In genomic region chr6:170286934-170287265, GRCh38 we compare ENCODE assay signal across 18 cellular contexts. TPM values are rescaled to one million over a fixed set of nuclear protein-coding genes. Genes with fewer than 3 reads are reported as not detected.
A peak's percentile ranks its signal among the peaks of the same experiment; 100 is the strongest.
DNase-seq lines count a peak whose midpoint lies in the region; ATAC-seq and TF ChIP-seq lines count a peak whose summit lies in the region.
"Had no signal": no experiment of that assay in that cellular context is flagged by ENCODE, and none has a peak within 500 bp of the region (broad histone marks: within the 10 kb centered on the region; RNA-seq: fewer than 3 reads in every experiment).

No MANE protein-coding gene starts in this region.

- H3K4me3 ChIP-seq in right cardiac atrium (ENCODE audit: low read length): no peak overlapping the region
- H3K4me3 ChIP-seq in effector memory CD4-positive, alpha-beta T cell (ENCODE audit: insufficient read depth, low read depth, low read length, poor library complexity, severe bottlenecking): no peak overlapping the region
- H3K4me3 ChIP-seq: HAP-1 had no signal

- peaks cover 30% of the 10 kb centered on the region for H3K4me1 Mint-ChIP-seq in progenitor cell of endocrine pancreas (ENCODE audit: low read depth)

- H3K36me3 ChIP-seq in effector memory CD4-positive, alpha-beta T cell (ENCODE audit: control insufficient read depth, insufficient read depth, low read length): no peaks in the 10 kb centered on the region
- H3K36me3 ChIP-seq: HAP-1 had no signal

- peaks cover 42% of the 10 kb centered on the region for H3K36me3 Mint-ChIP-seq in progenitor cell of endocrine pancreas (ENCODE audit: insufficient read depth)

- peak overlapping the region; percentile 62 for H3K27ac ChIP-seq in right cardiac atrium (ENCODE audit: low read length)
- H3K27ac ChIP-seq in effector memory CD4-positive, alpha-beta T cell (ENCODE audit: insufficient read depth, low read length, poor library complexity, severe bottlenecking): no peak overlapping the region
- H3K27ac ChIP-seq: HL-60 had no signal

- ATAC-seq in Right ventricle myocardium inferior (peak; percentile 48), right cardiac atrium (peak; percentile 6 to 15), HG03097 (IDR thresholded peaks at IDR 0.05; ENCODE audit: low FRiP score, unreplicated experiment) (no peak)
- ATAC-seq: esophagus mucosa had no signal

- DNase-seq in Right ventricle myocardium inferior (ENCODE audit: missing footprints): no peak
- no peak for DNase-seq in cardiac septum (ENCODE audit: low spot score)
- no peak for DNase-seq in right cardiac atrium
- no peak for DNase-seq in progenitor cell of endocrine pancreas (ENCODE audit: low spot score, unreplicated experiment)
- DNase-seq in effector memory CD4-positive, alpha-beta T cell: no peak
- DNase-seq in HuH-7 (ENCODE audit: low spot score): no peak
- no peak for DNase-seq in GM13977 (ENCODE audit: low spot score)
- DNase-seq: activated CD8-positive, alpha-beta memory T cell treated with anti-CD3 and anti-CD28 coated beads, Interleukin-2, amount 50 U/mL, for 4 hours; Kasumi-1; NCI-H1694 treated with DMSO at 0.1 percent for 48 hours; NCI-H510A treated with DMSO at 0.1 percent for 48 hours had no signal

- H3K4me1 ChIP-seq in right cardiac atrium (ENCODE audit: control insufficient read depth, insufficient read depth, low read length): peaks cover 18% of the 10 kb centered on the region
- H3K4me1 ChIP-seq in effector memory CD4-positive, alpha-beta T cell (ENCODE audit: control insufficient read depth, insufficient read depth, low read length, poor library complexity, severe bottlenecking): peaks cover 27% of the 10 kb centered on the region
- H3K4me1 ChIP-seq: HAP-1 had no signal

- H3K9me3 Mint-ChIP-seq in progenitor cell of endocrine pancreas (ENCODE audit: low read depth): no peaks in the 10 kb centered on the region
- H3K9me3 Mint-ChIP-seq: activated naive CD4-positive, alpha-beta T cell treated with anti-CD3 and anti-CD28 coated beads, Interleukin-2, amount 50 U/mL, for 24 hours; CD4-positive, alpha-beta memory T cell; central memory CD8-positive, alpha-beta T cell had no signal

- intact Hi-C loops in Right ventricle myocardium inferior (cut with DNase I) (loop anchor here (5.0 kb wide), 2 partner anchors 40 to 150 kb away; no protein-coding TSS in a partner anchor), cardiac septum (cut with DNase I) (loop anchor here (5.0 kb wide), 1 partner anchor 150 kb away; no protein-coding TSS in a partner anchor), right cardiac atrium (cut with DNase I) (loop anchor here in 2 of 4 donors (10.0 kb wide), 2 partner anchors 112 to 242 kb away; no protein-coding TSS in a partner anchor)

- H3K9me3 ChIP-seq in right cardiac atrium (ENCODE audit: control insufficient read depth, low read length): no peaks in the 10 kb centered on the region
- no peaks in the 10 kb centered on the region for H3K9me3 ChIP-seq in effector memory CD4-positive, alpha-beta T cell (ENCODE audit: control insufficient read depth, low read length)
- H3K9me3 ChIP-seq: HAP-1 had no signal

- H3K4me3 Mint-ChIP-seq in progenitor cell of endocrine pancreas (ENCODE audit: low read depth): peak overlapping the region; percentile 83
- H3K4me3 Mint-ChIP-seq: activated naive CD4-positive, alpha-beta T cell treated with anti-CD3 and anti-CD28 coated beads, Interleukin-2, amount 50 U/mL, for 24 hours; central memory CD8-positive, alpha-beta T cell had no signal

- peaks cover 11% of the 10 kb centered on the region for H3K27me3 Mint-ChIP-seq in progenitor cell of endocrine pancreas

- no peak for TF ChIP-seq CTCF in progenitor cell of endocrine pancreas (IDR thresholded peaks at IDR 0.05; ENCODE audit: unreplicated experiment)
- no peak for TF ChIP-seq CTCF in GM13977 (IDR thresholded peaks at IDR 0.05; ENCODE audit: extremely low read depth, insufficient read depth, missing control alignments)

- no peaks in the 10 kb centered on the region for H3K27me3 ChIP-seq in right cardiac atrium (ENCODE audit: control insufficient read depth, insufficient read depth)
- H3K27me3 ChIP-seq in effector memory CD4-positive, alpha-beta T cell (replicated peaks; ENCODE audit: control insufficient read depth, insufficient read depth, low read length, poor library complexity, severe bottlenecking): peaks cover 19% of the 10 kb centered on the region

- 31% methylated on average over 2 of the region's 2 CpGs for whole genome bisulfite sequencing in right cardiac atrium

- H3K27ac Mint-ChIP-seq in progenitor cell of endocrine pancreas: peak overlapping the region; percentile 68
- H3K27ac Mint-ChIP-seq: activated naive CD4-positive, alpha-beta T cell treated with anti-CD3 and anti-CD28 coated beads, Interleukin-2, amount 50 U/mL, for 24 hours; CD4-positive, alpha-beta memory T cell had no signal

- in situ Hi-C loops in GM13977 (cut with MboI; ENCODE audit: low pct_unique_long_range_greater_than_20kb, low sequenced_read_pairs, unreplicated experiment): no loop called here

RNA-seq across cellular contexts. Expression of gene DLL1, which starts 4.0 kb away (rescaled TPM):
- total RNA-seq in Right ventricle myocardium inferior (21.5 TPM), cardiac septum (6.4 TPM), right cardiac atrium (10 to 100 TPM; 23.9 to 29.2 (median 27.0) TPM), progenitor cell of endocrine pancreas (75.3 and 79.1 TPM in 2 replicates)
- polyA plus RNA-seq in right cardiac atrium: 25.8 TPM

RNA-seq across cellular contexts. Expression of gene FAM120B, which starts 19.7 kb away (rescaled TPM):
- total RNA-seq in Right ventricle myocardium inferior: 16.3 TPM
- total RNA-seq in cardiac septum: 27.4 TPM
- 10 to 100 TPM; 25.8 to 31.9 (median 29.5) TPM for total RNA-seq in right cardiac atrium
- polyA plus RNA-seq in right cardiac atrium: 10.7 TPM
- 46.2 and 49.3 TPM in 2 replicates for total RNA-seq in progenitor cell of endocrine pancreas
